Comparison of ENCODE assay signal across 15 cellular contexts in genomic region chr7:94591185-94591584, GRCh38.
DNase-seq lines count a peak whose midpoint lies in the region; ATAC-seq and TF ChIP-seq lines count a peak whose summit lies in the region.
"Had no signal": no experiment of that assay in that cellular context is flagged by ENCODE, and none has a peak within 500 bp of the region (broad histone marks: within the 10 kb centered on the region; RNA-seq: fewer than 3 reads in every experiment).

No MANE protein-coding gene starts in this region.

- H3K27ac ChIP-seq in lower lobe of right lung (no peak overlapping the region), PC-9 (no peak overlapping the region)
- H3K27ac ChIP-seq: testis had no signal

- CTCF ChIA-PET in PC-9 (lab: Charles Lee), result no interaction called here

- BruUV-seq in PC-9 (replicated peaks; lab: Mats Ljungman, UMichigan), result no TSS peak

- H3K4me3 ChIP-seq in lower lobe of right lung (no peak overlapping the region), PC-9 (no peak overlapping the region)
- H3K4me3 ChIP-seq: testis had no signal

- H4K20me1 ChIP-seq in PC-9 (ENCODE audit: insufficient read depth), result no peaks in the 10 kb centered on the region

- ATAC-seq in GM18861 (IDR thresholded peaks at IDR 0.05; ENCODE audit: unreplicated experiment), result peak; percentile 75
- peak; percentile 61 for ATAC-seq in HG02642 (IDR thresholded peaks at IDR 0.05; ENCODE audit: poor library complexity, unreplicated experiment)
- ATAC-seq in HG03565 (IDR thresholded peaks at IDR 0.05; ENCODE audit: unreplicated experiment), result peak; percentile 71
- ATAC-seq in lower lobe of right lung, result peak; percentile 65 to 69

- no peaks in the 10 kb centered on the region for H3K79me2 ChIP-seq in PC-9 (ENCODE audit: low read depth)

- no peaks in the 10 kb centered on the region for H3K9me2 ChIP-seq in PC-9 (ENCODE audit: insufficient read depth)

- no peak overlapping the region for H2AFZ ChIP-seq in PC-9

- POLR2A ChIA-PET in PC-9 (lab: Charles Lee; ENCODE audit: unreplicated experiment), result no interaction called here

- no peaks in the 10 kb centered on the region for H3F3A ChIP-seq in PC-9 (ENCODE audit: insufficient read depth, low read depth)

- H3K4me1 ChIP-seq in lower lobe of right lung (no peaks in the 10 kb centered on the region), PC-9 (replicated peaks; ENCODE audit: insufficient read depth) (no peaks in the 10 kb centered on the region)
- H3K4me1 ChIP-seq: testis had no signal

- H3K4me2 ChIP-seq in PC-9, result no peak overlapping the region

- H3K9me3 ChIP-seq in lower lobe of right lung (no peaks in the 10 kb centered on the region), PC-9 (ENCODE audit: insufficient read depth, low read depth) (no peaks in the 10 kb centered on the region; the same call in 1 of the 2 replicates)
- H3K9me3 ChIP-seq: testis had no signal

- TF ChIP-seq CTCF in lower lobe of right lung (IDR thresholded peaks at IDR 0.05), result no peak
- no peak for TF ChIP-seq CTCF in PC-9 (conservative IDR thresholded peaks at IDR 0.05)

- intact Hi-C loops in lower lobe of right lung (cut with DNase I), result no loop called here
- intact Hi-C loops in PC-9 (cut with micrococcal nuclease; ENCODE audit: unreplicated experiment), result no loop called here

- H3K36me3 ChIP-seq in lower lobe of right lung (peaks cover 3% of the 10 kb centered on the region), PC-9 (ENCODE audit: low read depth) (0 out of 2 replicates have a peak, but pooled peaks cover 4% of the 10 kb centered on the region)

- DNase-seq in lower lobe of right lung (no peak), PC-9 (no peak), NCI-H345 (lab: John Stamatoyannopoulos, UW) (no peak)
- no peak for DNase-seq in activated CD4-positive, alpha-beta T cell treated with anti-CD3 and anti-CD28 coated beads for 1 hour
- DNase-seq in NK-92 treated with Interleukin-12 subunit alpha and Interleukin-12 subunit beta, amount 100 ng/mL, for 24 hours (lab: John Stamatoyannopoulos, UW), result no peak
- DNase-seq: activated CD4-positive, CD25-positive, alpha-beta regulatory T cell; activated CD8-positive, alpha-beta memory T cell treated with anti-CD3 and anti-CD28 coated beads, Interleukin-2, amount 50 U/mL, for 4 hours; islet precursor cell; NCI-H146; NCI-H510A treated with DMSO at 0.1 percent for 48 hours; stimulated activated CD4-positive, alpha-beta T cell treated with anti-CD3 and anti-CD28 coated beads, Interleukin-12 subunit alpha, Interleukin-12 subunit beta, amount 100 ng/mL, for 4 hours; testis had no signal

- H3K27me3 ChIP-seq in lower lobe of right lung (ENCODE audit: low read depth), result no peaks in the 10 kb centered on the region
- H3K27me3 ChIP-seq in PC-9 (ENCODE audit: insufficient read depth, low read depth), result no peaks in the 10 kb centered on the region
- H3K27me3 ChIP-seq: testis had no signal
